In genomic region chr6:20325641-20326421, GRCh38 we compare ENCODE assay signal across 24 cellular contexts.
DNase-seq lines count a peak whose midpoint lies in the region; ATAC-seq, FAIRE-seq and TF ChIP-seq lines count a peak whose summit lies in the region.
"Had no signal": no experiment of that assay in that cellular context is flagged by ENCODE, and none has a peak within 500 bp of the region (broad histone marks: within the 10 kb centered on the region; RNA-seq: fewer than 3 reads in every experiment).

No MANE protein-coding gene starts in this region.

- no peak overlapping the region for H3K23ac ChIP-seq in IMR-90 (ENCODE audit: low read depth, low read length)

- H3K4ac ChIP-seq in IMR-90 (ENCODE audit: low read depth, low read length), result no peak overlapping the region

- no peak overlapping the region for H2AK5ac ChIP-seq in IMR-90 (ENCODE audit: low read depth, low read length)

- H3K56ac ChIP-seq in IMR-90 (ENCODE audit: extremely low read depth, insufficient read depth, low read length), result no peak overlapping the region

- no peak for TF ChIP-seq CTCF in IMR-90 (conservative IDR thresholded peaks at IDR 0.05; ENCODE audit: low read depth, low read length)
- TF ChIP-seq CTCF in bronchial epithelial cell (IDR thresholded peaks at IDR 0.05; ENCODE audit: insufficient read depth, low read length, severe bottlenecking), result no peak

- TF ChIP-seq RAD21 in IMR-90 (IDR thresholded peaks at IDR 0.05; ENCODE audit: low read length), result no peak

- no peaks in the 10 kb centered on the region for H4K20me1 ChIP-seq in IMR-90 (ENCODE audit: insufficient read depth, low read length)

- peak overlapping the region in 1 of 8 donors; percentile 25 for H3K4me3 Mint-ChIP-seq in naive B cell
- no peak overlapping the region for H3K4me3 Mint-ChIP-seq in activated T-cell treated with anti-CD3 and anti-CD28 coated beads, Interleukin-2, amount 50 U/mL, for 72 hours
- H3K4me3 Mint-ChIP-seq: activated CD4-positive, alpha-beta T cell treated with anti-CD3 and anti-CD28 coated beads for 36 hours; activated naive CD4-positive, alpha-beta T cell treated with anti-CD3 and anti-CD28 coated beads, Interleukin-2, amount 50 U/mL, for 24 hours; natural killer cell; stimulated activated naive CD8-positive, alpha-beta T cell treated with anti-CD3 and anti-CD28 coated beads, Interleukin-15, Interleukin-2, amounts not matched to agents 100 ng/mL and 50 ng/mL, for 24 hours had no signal

- no peaks in the 10 kb centered on the region for H3K36me3 ChIP-seq in IMR-90 (ENCODE audit: control insufficient read depth, insufficient read depth, low read length)
- H3K36me3 ChIP-seq in bronchial epithelial cell (ENCODE audit: control insufficient read depth, insufficient read depth, low read length), result no peaks in the 10 kb centered on the region
- H3K36me3 ChIP-seq: ascending aorta, ovary, right lobe of liver, tibial nerve had no signal

- no peak overlapping the region for H2BK15ac ChIP-seq in IMR-90 (ENCODE audit: low read depth, low read length)

- no peaks in the 10 kb centered on the region for H3K79me1 ChIP-seq in IMR-90 (ENCODE audit: low read depth in 1 of 2, low read length in 2 of 2)

- dilution Hi-C loops in IMR-90 (cut with HindIII; ENCODE audit: low sequenced_read_pairs, unreplicated experiment), result no loop called here

- H3K27me3 Mint-ChIP-seq in naive B cell, result peaks cover 0 to 18% (median 8%) of the 10 kb centered on the region in 3 donors
- no peaks in the 10 kb centered on the region for H3K27me3 Mint-ChIP-seq in activated T-cell treated with anti-CD3 and anti-CD28 coated beads, Interleukin-2, amount 50 U/mL, for 72 hours (ENCODE audit: low read depth)
- H3K27me3 Mint-ChIP-seq: activated CD4-positive, alpha-beta T cell treated with anti-CD3 and anti-CD28 coated beads for 36 hours; activated naive CD4-positive, alpha-beta T cell treated with anti-CD3 and anti-CD28 coated beads, Interleukin-2, amount 50 U/mL, for 24 hours; stimulated activated naive CD8-positive, alpha-beta T cell treated with anti-CD3 and anti-CD28 coated beads, Interleukin-15, Interleukin-2, amounts not matched to agents 100 ng/mL and 50 ng/mL, for 24 hours had no signal

- H4K8ac ChIP-seq in IMR-90 (ENCODE audit: low read depth in 2 of 2, low read length in 2 of 2), result no peak overlapping the region

- DNase-seq in IMR-90 (peak; percentile 49), NOMO-1 treated with DMSO at 0.1 percent for 48 hours (lab: John Stamatoyannopoulos, UW; ENCODE audit: unreplicated experiment) (peak; percentile 93), bronchial epithelial cell (ENCODE audit: low read depth) (peak; percentile 18), naive B cell (peak; percentile 55)
- no peak for DNase-seq in activated T-cell treated with anti-CD3 and anti-CD28 coated beads, Interleukin-2, amount 50 U/mL, for 72 hours
- DNase-seq in activated CD8-positive, alpha-beta memory T cell treated with anti-CD3 and anti-CD28 coated beads, Interleukin-2, amount 50 U/mL, for 48 hours, result no peak
- DNase-seq: activated CD4-positive, alpha-beta T cell treated with anti-CD3 and anti-CD28 coated beads for 36 hours; activated T-cell treated with anti-CD3 and anti-CD28 coated beads, Interleukin-2, amount 50 U/mL, for 48 hours; DMS53; kidney glomerular epithelial cell; natural killer cell; NCI-H1436 treated with DMSO at 0.1 percent for 48 hours; NCI-H2171; NCI-H524; ovary; right lobe of liver had no signal

- H2BK5ac ChIP-seq in IMR-90 (ENCODE audit: low read depth, low read length, poor library complexity, severe bottlenecking), result no peak overlapping the region

- no peak; the same call in 1 of the 2 replicates for ATAC-seq in IMR-90 (ENCODE audit: low read depth)
- peak; percentile 96 to 97 for ATAC-seq in naive B cell (ENCODE audit: low read depth in 2 of 2)
- ATAC-seq in activated T-cell treated with anti-CD3 and anti-CD28 coated beads, Interleukin-2, amount 50 U/mL, for 72 hours (replicated peaks in 1 of 2), result no peak
- no peak for ATAC-seq in GM19023 (IDR thresholded peaks at IDR 0.05; ENCODE audit: unreplicated experiment)
- ATAC-seq in GM19035 (IDR thresholded peaks at IDR 0.05; ENCODE audit: unreplicated experiment), result no peak
- ATAC-seq: activated CD4-positive, alpha-beta T cell treated with anti-CD3 and anti-CD28 coated beads for 36 hours; natural killer cell had no signal

- H3K9me3 Mint-ChIP-seq in naive B cell, result peaks cover 0 to 5% (median 0%) of the 10 kb centered on the region in 7 donors
- no peaks in the 10 kb centered on the region for H3K9me3 Mint-ChIP-seq in activated T-cell treated with anti-CD3 and anti-CD28 coated beads, Interleukin-2, amount 50 U/mL, for 72 hours
- H3K9me3 Mint-ChIP-seq: activated naive CD4-positive, alpha-beta T cell treated with anti-CD3 and anti-CD28 coated beads, Interleukin-2, amount 50 U/mL, for 24 hours; natural killer cell; stimulated activated naive CD8-positive, alpha-beta T cell treated with anti-CD3 and anti-CD28 coated beads, Interleukin-15, Interleukin-2, amounts not matched to agents 100 ng/mL and 50 ng/mL, for 24 hours had no signal

- H2BK20ac ChIP-seq in IMR-90 (ENCODE audit: low read depth, low read length), result no peak overlapping the region

- no peak overlapping the region for H2AK9ac ChIP-seq in IMR-90 (replicated peaks; ENCODE audit: low read depth, low read length, poor library complexity)

- no peak overlapping the region for H3K9ac ChIP-seq in IMR-90 (ENCODE audit: low read depth, low read length)

- no peaks in the 10 kb centered on the region; the same call in 1 of the 2 replicates for H3K9me1 ChIP-seq in IMR-90 (ENCODE audit: insufficient read depth, low read length)

- no peak overlapping the region for H3K14ac ChIP-seq in IMR-90 (replicated peaks; ENCODE audit: low read depth, low read length)

- no peaks in the 10 kb centered on the region for H3K9me3 ChIP-seq in IMR-90 (ENCODE audit: control insufficient read depth, insufficient read depth, low read length)
- H3K9me3 ChIP-seq: ascending aorta, ovary, right lobe of liver, tibial nerve had no signal

- POLR2A ChIA-PET in IMR-90 (lab: Charles Lee; ENCODE audit: unreplicated experiment), result no interaction called here

- no peak overlapping the region for H3K27ac ChIP-seq in IMR-90 (ENCODE audit: insufficient read depth, low read length)
- H3K27ac ChIP-seq: ascending aorta, epithelial cell of prostate, ovary, right lobe of liver, tibial nerve had no signal

- peak overlapping the region in 5 of 6 donors; percentile 57 to 93 (median 77) for H3K27ac Mint-ChIP-seq in naive B cell
- no peak overlapping the region for H3K27ac Mint-ChIP-seq in activated T-cell treated with anti-CD3 and anti-CD28 coated beads, Interleukin-2, amount 50 U/mL, for 72 hours
- H3K27ac Mint-ChIP-seq: activated CD4-positive, alpha-beta T cell treated with anti-CD3 and anti-CD28 coated beads for 36 hours; activated naive CD4-positive, alpha-beta T cell treated with anti-CD3 and anti-CD28 coated beads, Interleukin-2, amount 50 U/mL, for 24 hours; natural killer cell; stimulated activated naive CD8-positive, alpha-beta T cell treated with anti-CD3 and anti-CD28 coated beads, Interleukin-15, Interleukin-2, amounts not matched to agents 100 ng/mL and 50 ng/mL, for 24 hours had no signal

- intact Hi-C loops in IMR-90 (cut with micrococcal nuclease), result no loop called here

- in situ Hi-C loops in IMR-90 (cut with MboI; ENCODE audit: low sequenced_read_pairs), result no loop called here

- peaks cover 5 to 13% (median 8%) of the 10 kb centered on the region in 3 donors for H3K4me1 Mint-ChIP-seq in naive B cell
- H3K4me1 Mint-ChIP-seq in activated T-cell treated with anti-CD3 and anti-CD28 coated beads, Interleukin-2, amount 50 U/mL, for 72 hours (ENCODE audit: low read depth), result no peaks in the 10 kb centered on the region
- H3K4me1 Mint-ChIP-seq: activated CD4-positive, alpha-beta T cell treated with anti-CD3 and anti-CD28 coated beads for 36 hours had no signal

- H3K27me3 ChIP-seq in IMR-90 (ENCODE audit: control insufficient read depth, insufficient read depth, low read length), result peaks cover 8% of the 10 kb centered on the region
- no peaks in the 10 kb centered on the region for H3K27me3 ChIP-seq in bronchial epithelial cell (ENCODE audit: control insufficient read depth, insufficient read depth, low read length)
- H3K27me3 ChIP-seq: ascending aorta, ovary, right lobe of liver, tibial nerve had no signal

- no peak overlapping the region for H3K18ac ChIP-seq in IMR-90 (ENCODE audit: low read depth, low read length)

- no peak for FAIRE-seq in bronchial epithelial cell (lab: Jason Lieb, UNC)
- FAIRE-seq: frontal cortex had no signal

- no peak overlapping the region for H2BK120ac ChIP-seq in IMR-90 (ENCODE audit: low read depth, low read length)

- H3K4me3 ChIP-seq in IMR-90 (ENCODE audit: insufficient read depth, low read depth, low read length) (no peak overlapping the region), bronchial epithelial cell (ENCODE audit: low read depth, low read length) (no peak overlapping the region)
- H3K4me3 ChIP-seq: ascending aorta, ovary, right lobe of liver, tibial nerve had no signal

- BruUV-seq in IMR-90 (replicated peaks; lab: Mats Ljungman, UMichigan), result no TSS peak

- CTCF ChIA-PET in IMR-90 (lab: Yijun Ruan, JAX), result interaction anchor here (1.0 kb wide), 1 partner anchor 24 kb away, joined by 4 read pairs; no protein-coding TSS in a partner anchor

- H2AFZ ChIP-seq in IMR-90 (replicated peaks; ENCODE audit: low read length, poor library complexity), result no peak overlapping the region

- no peak for TF ChIP-seq POLR2A in IMR-90 (IDR thresholded peaks at IDR 0.05; ENCODE audit: low read depth, low read length)

- H3K4me1 ChIP-seq in IMR-90 (ENCODE audit: control insufficient read depth, insufficient read depth, low read length), result peaks cover 2% of the 10 kb centered on the region; the same call in 1 of the 2 replicates
- H3K4me1 ChIP-seq: ascending aorta, right lobe of liver, tibial nerve had no signal

- H3K36me3 Mint-ChIP-seq in naive B cell, result no peaks in the 10 kb centered on the region
- no peaks in the 10 kb centered on the region for H3K36me3 Mint-ChIP-seq in activated T-cell treated with anti-CD3 and anti-CD28 coated beads, Interleukin-2, amount 50 U/mL, for 72 hours (ENCODE audit: insufficient read depth in 2 of 2)
- H3K36me3 Mint-ChIP-seq: activated naive CD4-positive, alpha-beta T cell treated with anti-CD3 and anti-CD28 coated beads, Interleukin-2, amount 50 U/mL, for 24 hours; natural killer cell had no signal

- H4K5ac ChIP-seq in IMR-90 (ENCODE audit: low read depth, low read length), result no peak overlapping the region

- H3K4me2 ChIP-seq in IMR-90 (ENCODE audit: low read depth, low read length), result no peak overlapping the region

- no peak overlapping the region for H4K91ac ChIP-seq in IMR-90 (ENCODE audit: insufficient read depth, low read depth, low read length)

- 93% methylated on average over 3 of the region's 6 CpGs; no CpG with 5 or more reads in 1 of the 2 experiments for WGBS in IMR-90 (ENCODE audit: extremely low coverage in 2 of 2, insufficient read length in 1 of 2), 2 experiments

TF ChIP-seq in IMR-90, 13 proteins besides CTCF, POLR2A, EP300 and RAD21 (continues in another document):
- TF ChIP-seq FOS (IDR thresholded peaks at IDR 0.05; ENCODE audit: low read depth, low read length) (no peak), MAFK (IDR thresholded peaks at IDR 0.05; ENCODE audit: low read depth, low read length) (no peak)

Comparison
In these comparisons a context has a peak if more than half of its experiments do, and no peak if none do; other contexts are left out.
1. ATAC-seq: peak in naive B cell (2 of 2); none in IMR-90 (single experiment), activated T-cell treated with anti-CD3 and anti-CD28 coated beads, Interleukin-2, amount 50 U/mL, for 72 hours (0 of 2), GM19023 (single experiment) and GM19035 (single experiment).
2. DNase-seq: peak in IMR-90 (single experiment), NOMO-1 treated with DMSO at 0.1 percent for 48 hours (single experiment), bronchial epithelial cell (single experiment) and naive B cell (single experiment); none in activated T-cell treated with anti-CD3 and anti-CD28 coated beads, Interleukin-2, amount 50 U/mL, for 72 hours (0 of 2) and activated CD8-positive, alpha-beta memory T cell treated with anti-CD3 and anti-CD28 coated beads, Interleukin-2, amount 50 U/mL, for 48 hours (single experiment).